8 cellular contexts compared by ENCODE assay signal in genomic region chrX:150897371-150898319, GRCh38. TPM values are rescaled to one million over a fixed set of nuclear protein-coding genes. Genes with fewer than 3 reads are reported as not detected.
DNase-seq lines count a peak whose midpoint lies in the region; ATAC-seq and TF ChIP-seq lines count a peak whose summit lies in the region.

No MANE protein-coding gene starts in this region.

- H3K36me3 ChIP-seq in SK-N-MC (ENCODE audit: insufficient read depth, low read length) (no peaks in the 10 kb centered on the region), ascending aorta (no peaks in the 10 kb centered on the region), iPS-15b (ENCODE audit: control insufficient read depth, insufficient read depth, low read length) (no peaks in the 10 kb centered on the region), smooth muscle cell (ENCODE audit: low read depth) (no peaks in the 10 kb centered on the region)

- H3K4me1 ChIP-seq in ascending aorta (no peaks in the 10 kb centered on the region), iPS-15b (ENCODE audit: control insufficient read depth, insufficient read depth, low read length) (peaks cover 19% of the 10 kb centered on the region), smooth muscle cell (ENCODE audit: low read depth) (no peaks in the 10 kb centered on the region)

- H3K9me3 ChIP-seq in SK-N-MC (ENCODE audit: low read depth, low read length), result no peaks in the 10 kb centered on the region
- H3K9me3 ChIP-seq in ascending aorta, result no peaks in the 10 kb centered on the region
- no peaks in the 10 kb centered on the region for H3K9me3 ChIP-seq in iPS-15b (ENCODE audit: control insufficient read depth, insufficient read depth, low read length)
- no peaks in the 10 kb centered on the region for H3K9me3 ChIP-seq in smooth muscle cell (replicated peaks; ENCODE audit: low read depth)

- no peaks in the 10 kb centered on the region for H3F3A ChIP-seq in smooth muscle cell (ENCODE audit: low read depth)

- no peaks in the 10 kb centered on the region for H3K27me3 ChIP-seq in ascending aorta
- H3K27me3 ChIP-seq in iPS-15b (ENCODE audit: control insufficient read depth, insufficient read depth, low read length), result peaks cover 10% of the 10 kb centered on the region
- no peaks in the 10 kb centered on the region for H3K27me3 ChIP-seq in smooth muscle cell (ENCODE audit: low read depth)

- H3K4me3 ChIP-seq in SK-N-MC, result peak overlapping the region; percentile 81
- peak overlapping the region; percentile 71 to 83 for H3K4me3 ChIP-seq in ascending aorta
- peak overlapping the region; percentile 73 for H3K4me3 ChIP-seq in iPS-15b (ENCODE audit: low read depth, low read length)
- peak overlapping the region; percentile 67 for H3K4me3 ChIP-seq in smooth muscle cell

- ATAC-seq in HG03095 (IDR thresholded peaks at IDR 0.05; ENCODE audit: unreplicated experiment) (peak; percentile 0), HG03469 (IDR thresholded peaks at IDR 0.05; ENCODE audit: unreplicated experiment) (no peak)

- no peaks in the 10 kb centered on the region for H4K20me1 ChIP-seq in smooth muscle cell (ENCODE audit: low read depth)

- no peak for TF ChIP-seq CTCF in ascending aorta (IDR thresholded peaks at IDR 0.05)
- TF ChIP-seq CTCF in smooth muscle cell (IDR thresholded peaks at IDR 0.05; ENCODE audit: borderline replicate concordance, insufficient read depth, poor library complexity, severe bottlenecking), result no peak

- peaks cover 8% of the 10 kb centered on the region for H3K79me2 ChIP-seq in smooth muscle cell (ENCODE audit: low read depth)

- WGBS in smooth muscle cell (ENCODE audit: low lambda C conversion rate), result 20% methylated on average over 23 of the region's 23 CpGs

- H3K27ac ChIP-seq in SK-N-MC (0 out of 2 replicates have a peak overlapping the region, but pooled peaks have one; percentile 46), ascending aorta (peak overlapping the region; percentile 65 to 71), smooth muscle cell (ENCODE audit: low read depth) (peak overlapping the region; percentile 44)

- intact Hi-C loops in ascending aorta (cut with DNase I), result loop anchor here (2.0 to 10.0 kb wide), 2 partner anchors 27 to 963 kb away; partner anchors contain the start of gene EOLA2

- H2AFZ ChIP-seq in smooth muscle cell (ENCODE audit: low read depth), result peak overlapping the region; percentile 90

- peak overlapping the region; percentile 84 for H3K9ac ChIP-seq in SK-N-MC (ENCODE audit: insufficient read length)
- peak overlapping the region; percentile 54 for H3K9ac ChIP-seq in iPS-15b (ENCODE audit: low read depth, low read length)
- peak overlapping the region; percentile 86 for H3K9ac ChIP-seq in smooth muscle cell (ENCODE audit: low read depth)

- DNase-seq in DMS153 (lab: John Stamatoyannopoulos, UW), result peak; percentile 14
- DNase-seq in SK-N-MC (ENCODE audit: low read depth, low spot score), result no peak
- no peak for DNase-seq in ascending aorta (ENCODE audit: low spot score in 2 of 2)
- no peak for DNase-seq in smooth muscle cell (lab: John Stamatoyannopoulos, UW; ENCODE audit: unreplicated experiment)
- no peak for DNase-seq in islet precursor cell

- H3K4me2 ChIP-seq in smooth muscle cell, result peak overlapping the region; percentile 91

RNA-seq across cellular contexts. Expression of gene CD99L2, which starts 0.8 kb away (rescaled TPM):
- total RNA-seq in ascending aorta (83.4 TPM), smooth muscle cell (42.3 and 43.7 TPM in 2 replicates)
- polyA plus RNA-seq in smooth muscle cell, result 31.2 and 44.6 TPM in 2 replicates
